In genomic region chr13:91144054-91144453, GRCh38 we compare ENCODE assay signal across 13 cellular contexts.
DNase-seq lines count a peak whose midpoint lies in the region; ATAC-seq and TF ChIP-seq lines count a peak whose summit lies in the region.
"Had no signal": no experiment of that assay in that cellular context is flagged by ENCODE, and none has a peak within 500 bp of the region (broad histone marks: within the 10 kb centered on the region; RNA-seq: fewer than 3 reads in every experiment).

No MANE protein-coding gene starts in this region.

- H3K36me3 Mint-ChIP-seq in endodermal cell (ENCODE audit: low read depth), result no peaks in the 10 kb centered on the region

- peak in 2 of 3 experiments; percentile 13 to 31 for DNase-seq in NCI-H1417 (lab: John Stamatoyannopoulos, UW)
- no peak for DNase-seq in NCI-H1417 treated with DMSO at 0.1 percent for 48 hours (lab: John Stamatoyannopoulos, UW)
- DNase-seq in SK-N-SH, result peak; percentile 16
- no peak for DNase-seq in endodermal cell
- DNase-seq in smooth muscle cell (lab: John Stamatoyannopoulos, UW; ENCODE audit: unreplicated experiment), result no peak
- DNase-seq in stimulated activated CD4-positive, alpha-beta T cell treated with anti-CD3 and anti-CD28 coated beads, Interleukin-15, amount 100 ng/mL, for 24 hours, result no peak
- DNase-seq: 8988T, NCI-H446 had no signal

- H3K9me3 ChIP-seq in SK-N-SH (no peaks in the 10 kb centered on the region), endodermal cell (ENCODE audit: control insufficient read depth, low read length) (no peaks in the 10 kb centered on the region), smooth muscle cell (replicated peaks; ENCODE audit: low read depth) (no peaks in the 10 kb centered on the region)
- H3K9me3 ChIP-seq: HAP-1 had no signal

- H3F3A ChIP-seq in SK-N-SH (replicated peaks; ENCODE audit: insufficient read depth) (no peaks in the 10 kb centered on the region), smooth muscle cell (ENCODE audit: low read depth) (no peaks in the 10 kb centered on the region)

- no peak for TF ChIP-seq CTCF in SK-N-SH (IDR thresholded peaks at IDR 0.05)
- TF ChIP-seq CTCF in endodermal cell (conservative IDR thresholded peaks at IDR 0.05), result peak; percentile 36
- no peak for TF ChIP-seq CTCF in smooth muscle cell (IDR thresholded peaks at IDR 0.05; ENCODE audit: borderline replicate concordance, insufficient read depth, poor library complexity, severe bottlenecking)

- H3K27ac ChIP-seq in SK-N-SH (ENCODE audit: low read depth in 2 of 2, low read length in 1 of 2), result peak overlapping the region in 1 of 2 experiments; percentile 68; a peak in 2 of 4 replicates
- H3K27ac ChIP-seq in endodermal cell (ENCODE audit: low read depth, low read length), result no peak overlapping the region
- peak overlapping the region; percentile 67 for H3K27ac ChIP-seq in smooth muscle cell (ENCODE audit: low read depth)

- no peaks in the 10 kb centered on the region for H4K20me1 ChIP-seq in SK-N-SH (ENCODE audit: insufficient read depth)
- no peaks in the 10 kb centered on the region for H4K20me1 ChIP-seq in smooth muscle cell (ENCODE audit: low read depth)

- H3K4me3 Mint-ChIP-seq in endodermal cell, result no peak overlapping the region

- H3K9ac ChIP-seq in SK-N-SH, result no peak overlapping the region
- H3K9ac ChIP-seq in endodermal cell (ENCODE audit: extremely low read depth, low read length, poor library complexity, severe bottlenecking), result no peak overlapping the region
- H3K9ac ChIP-seq in smooth muscle cell (ENCODE audit: low read depth), result no peak overlapping the region

- H3K4me3 ChIP-seq in SK-N-SH (ENCODE audit: low read depth in 2 of 2, low read length in 1 of 2), result no peak overlapping the region
- no peak overlapping the region for H3K4me3 ChIP-seq in endodermal cell (ENCODE audit: low read length)
- no peak overlapping the region for H3K4me3 ChIP-seq in smooth muscle cell
- H3K4me3 ChIP-seq: HAP-1, skin epidermis had no signal

- no peaks in the 10 kb centered on the region for H3K27me3 Mint-ChIP-seq in endodermal cell (ENCODE audit: insufficient read depth)

- no peaks in the 10 kb centered on the region for H3K9me2 ChIP-seq in SK-N-SH

- POLR2A ChIA-PET in SK-N-SH (lab: Yijun Ruan, JAX), result no interaction called here

- 48% methylated on average over 2 of the region's 2 CpGs for WGBS in SK-N-SH (ENCODE audit: low lambda C conversion rate)
- WGBS in endodermal cell (ENCODE audit: insufficient coverage in 1 of 2, insufficient read length in 1 of 2), 2 experiments, result 75 to 90% methylated on average over 1 to 2 of the region's 2 CpGs
- WGBS in smooth muscle cell (ENCODE audit: low lambda C conversion rate), result 10% methylated on average over 2 of the region's 2 CpGs

- TF ChIP-seq EP300 in SK-N-SH (IDR thresholded peaks at IDR 0.05; ENCODE audit: borderline replicate concordance in 1 of 2, low read depth in 1 of 2, low read length in 1 of 2), result no peak; a peak in 1 of 4 replicates

- no peak overlapping the region for H3K4me2 ChIP-seq in SK-N-SH
- H3K4me2 ChIP-seq in smooth muscle cell, result peak overlapping the region; percentile 28

- CTCF ChIA-PET in SK-N-SH (lab: Yijun Ruan, JAX), result interaction anchor here (1.0 to 1.5 kb wide), 4 partner anchors 9 to 104 kb away, joined by 3 to 4 read pairs (median 4); no protein-coding TSS in a partner anchor

- TF ChIP-seq RAD21 in SK-N-SH (IDR thresholded peaks at IDR 0.05; ENCODE audit: low read length), result no peak

- H3K27ac Mint-ChIP-seq in endodermal cell, result no peak overlapping the region

- H2AFZ ChIP-seq in SK-N-SH (ENCODE audit: low read depth) (no peak overlapping the region), smooth muscle cell (ENCODE audit: low read depth) (no peak overlapping the region)

- H3K27me3 ChIP-seq in SK-N-SH (ENCODE audit: insufficient read depth), result no peaks in the 10 kb centered on the region
- H3K27me3 ChIP-seq in endodermal cell (ENCODE audit: control insufficient read depth, insufficient read depth, low read length, poor library complexity, severe bottlenecking), result no peaks in the 10 kb centered on the region
- H3K27me3 ChIP-seq in smooth muscle cell (ENCODE audit: low read depth), result no peaks in the 10 kb centered on the region

- peaks cover 21% of the 10 kb centered on the region for H3K4me1 Mint-ChIP-seq in endodermal cell

- H3K4me1 ChIP-seq in SK-N-SH (ENCODE audit: control insufficient read depth in 1 of 2, insufficient read depth in 2 of 2, low read depth in 1 of 2, low read length in 1 of 2), result peaks cover 0 to 13% of the 10 kb centered on the region in 2 experiments; a peak in 2 of 4 replicates
- peaks cover 4% of the 10 kb centered on the region for H3K4me1 ChIP-seq in endodermal cell (ENCODE audit: control insufficient read depth, insufficient read depth, low read length)
- H3K4me1 ChIP-seq in smooth muscle cell (ENCODE audit: low read depth), result peaks cover 6% of the 10 kb centered on the region
- H3K4me1 ChIP-seq: HAP-1 had no signal

- ATAC-seq in GM19397 (IDR thresholded peaks at IDR 0.05; ENCODE audit: unreplicated experiment) (no peak), HG03108 (IDR thresholded peaks at IDR 0.05; ENCODE audit: unreplicated experiment) (no peak)
- ATAC-seq: activated CD4-positive, CD25-positive, alpha-beta regulatory T cell treated with anti-CD3 and anti-CD28 coated beads, Interleukin-2, amount 50 U/mL, for 24 hours had no signal

- H3K79me2 ChIP-seq in SK-N-SH (ENCODE audit: insufficient read depth) (no peaks in the 10 kb centered on the region), smooth muscle cell (ENCODE audit: low read depth) (no peaks in the 10 kb centered on the region)

- no peaks in the 10 kb centered on the region for H3K36me3 ChIP-seq in SK-N-SH (replicated peaks in 1 of 2; ENCODE audit: control insufficient read depth in 1 of 2, insufficient read depth in 2 of 2, low read length in 1 of 2)
- no peaks in the 10 kb centered on the region for H3K36me3 ChIP-seq in endodermal cell (ENCODE audit: control insufficient read depth, insufficient read depth, low read length)
- H3K36me3 ChIP-seq in smooth muscle cell (ENCODE audit: low read depth), result no peaks in the 10 kb centered on the region
- H3K36me3 ChIP-seq: HAP-1 had no signal

- no peaks in the 10 kb centered on the region for H3K9me3 Mint-ChIP-seq in endodermal cell

TF ChIP-seq in SK-N-SH, 30 proteins besides CTCF, POLR2A, EP300 and RAD21:
- TF ChIP-seq USF1 (IDR thresholded peaks at IDR 0.05; ENCODE audit: borderline replicate concordance, low read depth) (no peak), RFX5 (IDR thresholded peaks at IDR 0.05; ENCODE audit: low read length) (no peak), NRF1 (IDR thresholded peaks at IDR 0.05; ENCODE audit: low read depth, low read length) (no peak)

Comparison
In these comparisons a context has a peak if more than half of its experiments do, and no peak if none do; other contexts are left out.
1. DNase-seq: peak in NCI-H1417 (2 of 3) and SK-N-SH (single experiment); none in NCI-H1417 treated with DMSO at 0.1 percent for 48 hours (single experiment), endodermal cell (single experiment), smooth muscle cell (single experiment) and stimulated activated CD4-positive, alpha-beta T cell treated with anti-CD3 and anti-CD28 coated beads, Interleukin-15, amount 100 ng/mL, for 24 hours (single experiment).